1 cellular context compared by ENCODE assay signal in genomic region chr9:86274821-86275643, GRCh38.
TF ChIP-seq lines count a peak whose summit lies in the region.

No MANE protein-coding gene starts in this region.

TF ChIP-seq in H1, 55 proteins besides CTCF, POLR2A, EP300 and RAD21 (continued from another document):
- TF ChIP-seq CEBPB (IDR thresholded peaks at IDR 0.05; ENCODE audit: low read depth, low read length): no peak
- TF ChIP-seq FOSL1 (IDR thresholded peaks at IDR 0.05; ENCODE audit: insufficient read depth, low read depth, low read length): no peak
TF ChIP-seq in H1: peak in this region for 1.
